12 cellular contexts compared by ENCODE assay signal in genomic region chr7:81812514-81813472, GRCh38. TPM values are rescaled to one million over a fixed set of nuclear protein-coding genes. Genes with fewer than 3 reads are reported as not detected.
A peak's percentile ranks its signal among the peaks of the same experiment; 100 is the strongest.
DNase-seq lines count a peak whose midpoint lies in the region; ATAC-seq lines count a peak whose summit lies in the region.
"Had no signal": no experiment of that assay in that cellular context is flagged by ENCODE, and none has a peak within 500 bp of the region (broad histone marks: within the 10 kb centered on the region; RNA-seq: fewer than 3 reads in every experiment).

No MANE protein-coding gene starts in this region.

- H3K9me3 Mint-ChIP-seq in activated CD4-positive, alpha-beta memory T cell treated with anti-CD3 and anti-CD28 coated beads, Interleukin-2, amount 10 ng/mL, durations not matched to agents 7 days and 5 days: peaks cover 7% of the 10 kb centered on the region

- no peak overlapping the region for H3K27ac Mint-ChIP-seq in activated CD4-positive, alpha-beta memory T cell treated with anti-CD3 and anti-CD28 coated beads, Interleukin-2, amount 10 ng/mL, durations not matched to agents 7 days and 5 days

- no peak overlapping the region for H3K4me3 Mint-ChIP-seq in activated CD4-positive, alpha-beta memory T cell treated with anti-CD3 and anti-CD28 coated beads, Interleukin-2, amount 10 ng/mL, durations not matched to agents 7 days and 5 days
- H3K4me3 Mint-ChIP-seq: activated T-cell treated with anti-CD3 and anti-CD28 coated beads, Interleukin-2, amount 50 U/mL, for 4 hours had no signal

- POLR2A ChIA-PET in activated CD4-positive, alpha-beta memory T cell treated with anti-CD3 and anti-CD28 coated beads, Interleukin-2, amount 10 ng/mL, durations not matched to agents 7 days and 5 days (lab: Charles Lee): no interaction called here

- H3K27me3 Mint-ChIP-seq in activated CD4-positive, alpha-beta memory T cell treated with anti-CD3 and anti-CD28 coated beads, Interleukin-2, amount 10 ng/mL, durations not matched to agents 7 days and 5 days: no peaks in the 10 kb centered on the region

- H3K4me1 Mint-ChIP-seq in activated CD4-positive, alpha-beta memory T cell treated with anti-CD3 and anti-CD28 coated beads, Interleukin-2, amount 10 ng/mL, durations not matched to agents 7 days and 5 days: no peaks in the 10 kb centered on the region

- no peaks in the 10 kb centered on the region for H3K36me3 Mint-ChIP-seq in activated CD4-positive, alpha-beta memory T cell treated with anti-CD3 and anti-CD28 coated beads, Interleukin-2, amount 10 ng/mL, durations not matched to agents 7 days and 5 days (ENCODE audit: low read depth)

- ATAC-seq in GM19043 (IDR thresholded peaks at IDR 0.05; ENCODE audit: low read depth, unreplicated experiment): peak; percentile 66
- peak; percentile 97 for ATAC-seq in HG02852 (IDR thresholded peaks at IDR 0.05; ENCODE audit: unreplicated experiment)
- peak; percentile 93 for ATAC-seq in HG03520 (IDR thresholded peaks at IDR 0.05; ENCODE audit: unreplicated experiment)
- ATAC-seq: activated T-cell treated with anti-CD3 and anti-CD28 coated beads, Interleukin-2, amount 50 U/mL, for 4 hours had no signal

- CTCF ChIA-PET in activated CD4-positive, alpha-beta memory T cell treated with anti-CD3 and anti-CD28 coated beads, Interleukin-2, amount 10 ng/mL, durations not matched to agents 7 days and 5 days (lab: Charles Lee): no interaction called here

- peak; percentile 8 for DNase-seq in CMK (ENCODE audit: low read depth)
- DNase-seq in activated CD4-positive, alpha-beta T cell treated with anti-CD3 and anti-CD28 coated beads for 1 hour: no peak
- DNase-seq in HK-2 (ENCODE audit: unreplicated experiment): no peak
- DNase-seq in MV-4-11 (lab: John Stamatoyannopoulos, UW): no peak
- no peak for DNase-seq in activated CD4-positive, alpha-beta memory T cell treated with anti-CD3 and anti-CD28 coated beads, Interleukin-2, amount 10 ng/mL, durations not matched to agents 7 days and 5 days
- DNase-seq: ACHN; activated T-cell treated with anti-CD3 and anti-CD28 coated beads, Interleukin-2, amount 50 U/mL, for 4 hours; DMS53; NCI-H1092 treated with DMSO at 0.1 percent for 48 hours had no signal

RNA-seq across cellular contexts. Expression of gene HGF, which starts 42.9 kb away (rescaled TPM):
- not detected for total RNA-seq in activated CD4-positive, alpha-beta memory T cell treated with anti-CD3 and anti-CD28 coated beads, Interleukin-2, amount 10 ng/mL, durations not matched to agents 7 days and 5 days
